In genomic region chr10:102399217-102400021, GRCh38 we compare ENCODE assay signal across 8 cellular contexts. TPM values are rescaled to one million over a fixed set of nuclear protein-coding genes. Genes with fewer than 3 reads are reported as not detected.
DNase-seq lines count a peak whose midpoint lies in the region; ATAC-seq and TF ChIP-seq lines count a peak whose summit lies in the region.

No MANE protein-coding gene starts in this region.

- H3K27ac ChIP-seq in adipose tissue (ENCODE audit: low read depth, low read length) (peak overlapping the region; percentile 68), heart right ventricle (peak overlapping the region; percentile 76 to 95 (median 90)), upper lobe of left lung (peak overlapping the region; percentile 69 to 90 (median 79))

- H3K27me3 ChIP-seq in H7 (ENCODE audit: control insufficient read depth, insufficient read depth, low read length): peaks cover 7% of the 10 kb centered on the region
- H3K27me3 ChIP-seq in heart right ventricle: no peaks in the 10 kb centered on the region
- H3K27me3 ChIP-seq in upper lobe of left lung: no peaks in the 10 kb centered on the region

- ATAC-seq in heart right ventricle: peak; percentile 66 to 83 (median 76)
- ATAC-seq in upper lobe of left lung (ENCODE audit: low FRiP score in 2 of 2): peak; percentile 85 to 86

- intact Hi-C loops in heart right ventricle (cut with DNase I): loop anchor here in 8 of 10 donors (1.0 to 10.0 kb wide), 9 partner anchors 55 to 232 kb away; partner anchors contain the start of genes ELOVL3 (in 4 of the 8) and C10orf95 (in 1 of the 8)
- intact Hi-C loops in posterior vena cava (cut with DNase I): no loop called here

- peak overlapping the region; percentile 65 for H3K4me3 ChIP-seq in H7 (ENCODE audit: insufficient read depth, low read depth, low read length)
- H3K4me3 ChIP-seq in heart right ventricle: peak overlapping the region; percentile 47 to 95 (median 67)
- peak overlapping the region; percentile 42 to 72 (median 52) for H3K4me3 ChIP-seq in upper lobe of left lung

- H3K4me1 ChIP-seq in heart right ventricle: peaks cover 7 to 46% (median 30%) of the 10 kb centered on the region in 9 donors
- peaks cover 35 to 56% (median 39%) of the 10 kb centered on the region in 4 donors for H3K4me1 ChIP-seq in upper lobe of left lung

- TF ChIP-seq POLR2A in upper lobe of left lung (IDR thresholded peaks at IDR 0.05): peak in 1 of 4 donors; percentile 55

- peak; percentile 65 for DNase-seq in GM04504 (ENCODE audit: low read depth)
- peak; percentile 97 for DNase-seq in H7
- DNase-seq in MV-4-11 (lab: John Stamatoyannopoulos, UW): peak; percentile 76
- peak; percentile 52 to 69 for DNase-seq in SW 1271 (lab: John Stamatoyannopoulos, UW)
- peak; percentile 86 to 91 for DNase-seq in heart right ventricle
- DNase-seq in posterior vena cava (ENCODE audit: low spot score): peak; percentile 98
- peak; percentile 93 to 98 for DNase-seq in upper lobe of left lung

- H3K36me3 ChIP-seq in H7 (replicated peaks; ENCODE audit: control insufficient read depth, insufficient read depth, low read length) (peaks cover 1% of the 10 kb centered on the region), heart right ventricle (peaks cover 0 to 70% (median 12%) of the 10 kb centered on the region in 9 donors), upper lobe of left lung (peaks cover 10 to 59% (median 47%) of the 10 kb centered on the region in 4 donors)

- TF ChIP-seq EP300 in upper lobe of left lung (IDR thresholded peaks at IDR 0.05): no peak

- TF ChIP-seq CTCF in heart right ventricle (IDR thresholded peaks at IDR 0.05) (peak; percentile 93 to 99 (median 95)), upper lobe of left lung (IDR thresholded peaks at IDR 0.05) (peak; percentile 90 to 99 (median 98))

- no peaks in the 10 kb centered on the region for H3K9me3 ChIP-seq in heart right ventricle
- no peaks in the 10 kb centered on the region for H3K9me3 ChIP-seq in upper lobe of left lung

- WGBS in adipose tissue, 3 donors: 2 to 4% (median 4%) methylated on average over 64 to 72 of the region's 72 CpGs
- WGBS in heart right ventricle, 2 donors: 3 to 4% methylated on average over 72 of the region's 72 CpGs
- WGBS in upper lobe of left lung, 2 donors: 1 to 4% methylated on average over 30 to 49 of the region's 72 CpGs

RNA-seq across cellular contexts. Expression of gene NFKB2, which starts 3.9 kb away (rescaled TPM):
- 25.3 and 25.6 TPM in 2 replicates for total RNA-seq in H7 (2014; rRNA removed; shearing (Covaris generic))
- 10 to 100 TPM; 16.1 to 64.8 (median 18.8) TPM for polyA plus RNA-seq in adipose tissue
- total RNA-seq in heart right ventricle: 10 to 100 TPM in 9 of 10 donors, 1 to 10 TPM in 1; 9.9 to 40.0 (median 15.7) TPM
- 10 to 100 TPM; 19.7 to 19.8 TPM for polyA plus RNA-seq in heart right ventricle
- 10 to 100 TPM; 21.5 to 44.7 TPM for total RNA-seq in posterior vena cava
- 10 to 100 TPM; 31.2 to 67.6 (median 41.2) TPM for total RNA-seq in upper lobe of left lung

RNA-seq across cellular contexts. Expression of gene PSD, which starts 19.2 kb away (rescaled TPM):
- total RNA-seq in H7 (2014; rRNA removed; shearing (Covaris generic)): 5.2 and 6.1 TPM in 2 replicates
- 1 to 10 TPM in 2 of 3 donors, under 1 TPM in 1; 0.83 to 2.7 (median 1.2) TPM for polyA plus RNA-seq in adipose tissue
- 1 to 10 TPM in 4 of 10 donors, under 1 TPM in 5, not detected in 1; 0.19 to 1.5 (median 0.61) TPM for total RNA-seq in heart right ventricle
- under 1 TPM; 0.37 to 0.42 TPM for polyA plus RNA-seq in heart right ventricle
- total RNA-seq in posterior vena cava: under 1 TPM; 0.24 to 0.83 TPM
- total RNA-seq in upper lobe of left lung: 10 to 100 TPM in 2 of 6 donors, 1 to 10 TPM in 4; 1.1 to 28.3 (median 3.5) TPM

RNA-seq across cellular contexts. Expression of gene FBXL15, which starts 21.2 kb away (rescaled TPM):
- total RNA-seq in H7 (2014; rRNA removed; shearing (Covaris generic)): 23.0 and 29.8 TPM in 2 replicates
- polyA plus RNA-seq in adipose tissue (10 to 100 TPM in 2 of 3 donors, 1 to 10 TPM in 1; 8.9 to 19.5 (median 18.3) TPM), heart right ventricle (10 to 100 TPM; 10.4 to 19.2 TPM)
- total RNA-seq in heart right ventricle (10 to 100 TPM in 5 of 10 donors, 1 to 10 TPM in 5; 6.7 to 10.5 (median 9.9) TPM), posterior vena cava (10 to 100 TPM; 10.8 to 12.4 TPM), upper lobe of left lung (10 to 100 TPM; 18.5 to 70.2 (median 26.8) TPM)

RNA-seq across cellular contexts. Expression of gene CUEDC2, which starts 33.0 kb away (rescaled TPM):
- total RNA-seq in H7 (2014; rRNA removed; shearing (Covaris generic)): 51.3 and 64.7 TPM in 2 replicates
- polyA plus RNA-seq in adipose tissue (10 to 100 TPM; 37.6 to 61.4 (median 59.0) TPM), heart right ventricle (10 to 100 TPM; 60.0 to 81.7 TPM)
- total RNA-seq in heart right ventricle (10 to 100 TPM; 65.7 to 84.3 (median 79.1) TPM), posterior vena cava (10 to 100 TPM; 35.7 to 40.9 TPM), upper lobe of left lung (10 to 100 TPM; 33.1 to 67.1 (median 46.5) TPM)

RNA-seq across cellular contexts. Expression of gene C10orf95, which starts 51.9 kb away (rescaled TPM):
- 0.30 and 0.45 TPM in 2 replicates for total RNA-seq in H7 (2014; rRNA removed; shearing (Covaris generic))
- polyA plus RNA-seq in adipose tissue: under 1 TPM in 2 of 3 donors, not detected in 1; 0.06 to 0.44 TPM
- total RNA-seq in heart right ventricle: not detected
- polyA plus RNA-seq in heart right ventricle: not detected
- not detected for total RNA-seq in posterior vena cava
- 10 to 100 TPM in 5 of 6 donors, 1 to 10 TPM in 1; 5.9 to 27.5 (median 15.1) TPM for total RNA-seq in upper lobe of left lung

Comparison
In these comparisons a context has a peak if more than half of its experiments do, and no peak if none do; other contexts are left out.
1. Peak in every context shown above with its lines: DNase-seq, ATAC-seq, H3K4me3 ChIP-seq and H3K27ac ChIP-seq.
2. intact Hi-C loops: an anchor here in heart right ventricle (1.0 to 10.0 kb wide); none called in posterior vena cava.